20 cellular contexts compared by ENCODE assay signal in the genomic region with DNA sequence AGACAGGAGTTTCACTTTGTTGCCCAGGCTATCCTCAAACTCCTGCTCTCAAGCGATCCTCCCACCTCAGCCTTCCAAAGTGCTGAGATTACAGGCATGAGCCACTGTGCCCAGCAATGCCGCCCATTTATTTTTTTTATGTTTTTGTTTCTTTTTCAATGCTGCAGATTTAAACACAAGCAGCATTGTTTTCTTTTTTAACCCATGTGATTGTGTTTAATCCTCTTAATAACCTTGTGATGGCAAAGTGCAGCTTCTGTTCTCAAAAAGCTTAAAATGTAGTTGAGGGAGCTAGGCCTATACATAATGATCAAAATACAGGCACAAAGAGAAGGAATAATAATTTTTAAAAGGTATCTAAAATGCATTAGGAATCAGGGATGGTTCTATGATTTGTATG. TPM values are rescaled to one million over a fixed set of nuclear protein-coding genes. Genes with fewer than 3 reads are reported as not detected.
A peak's percentile ranks its signal among the peaks of the same experiment; 100 is the strongest.
DNase-seq lines count a peak whose midpoint lies in the region; ATAC-seq and TF ChIP-seq lines count a peak whose summit lies in the region.
"Had no signal": no experiment of that assay in that cellular context is flagged by ENCODE, and none has a peak within 500 bp of the region (broad histone marks: within the 10 kb centered on the region; RNA-seq: fewer than 3 reads in every experiment).

No MANE protein-coding gene starts in this region.

- H3K27me3 ChIP-seq in GM23338 (ENCODE audit: insufficient read depth) (peaks cover 24% of the 10 kb centered on the region), hepatocyte (peaks cover 7% of the 10 kb centered on the region)
- H3K27me3 ChIP-seq: BLaER1 had no signal

- no peak for DNase-seq in GM23338 (ENCODE audit: low spot score)
- peak; percentile 73 for DNase-seq in SK-MEL-5 (ENCODE audit: low read depth, low spot score)
- DNase-seq in hepatocyte (ENCODE audit: low spot score): no peak
- DNase-seq in retinal pigment epithelial cell (ENCODE audit: low read depth): peak; percentile 87
- DNase-seq in globus pallidus (ENCODE audit: low spot score): no peak
- no peak for DNase-seq in NCI-H1105 (lab: John Stamatoyannopoulos, UW)
- DNase-seq in amygdala (lab: John Stamatoyannopoulos, UW): no peak
- DNase-seq in activated T-cell treated with anti-CD3 and anti-CD28 coated beads for 4 hours: no peak
- DNase-seq: 8988T; CD4-positive, alpha-beta memory T cell; DMS79; GDM1 had no signal

- no peaks in the 10 kb centered on the region for H3K79me2 ChIP-seq in GM23338 (replicated peaks; ENCODE audit: insufficient read depth)
- no peaks in the 10 kb centered on the region for H3K79me2 ChIP-seq in hepatocyte

- no peak overlapping the region for H3K27ac ChIP-seq in GM23338 (ENCODE audit: low read depth)
- H3K27ac ChIP-seq in hepatocyte: no peak overlapping the region
- H3K27ac ChIP-seq: BLaER1 had no signal

- H3K4me3 ChIP-seq in GM23338: no peak overlapping the region
- no peak overlapping the region for H3K4me3 ChIP-seq in hepatocyte
- no peak overlapping the region for H3K4me3 ChIP-seq in retinal pigment epithelial cell (ENCODE audit: low read length)
- H3K4me3 ChIP-seq: BLaER1 had no signal

- H3K4me2 ChIP-seq in GM23338 (peak overlapping the region; percentile 13; the same call in 1 of the 2 replicates), hepatocyte (peak overlapping the region; percentile 7)
- H3K4me2 ChIP-seq: BLaER1 had no signal

- H2AFZ ChIP-seq in GM23338 (no peak overlapping the region), hepatocyte (no peak overlapping the region)

- no peak overlapping the region for H3K27ac Mint-ChIP-seq in GM23338
- H3K27ac Mint-ChIP-seq: CD14-positive monocyte; CD4-positive, alpha-beta memory T cell had no signal

- in situ Hi-C loops in SK-MEL-5 (cut with HindIII; ENCODE audit: low pct_unique_long_range_greater_than_20kb, low sequenced_read_pairs): no loop called here

- peaks cover 29% of the 10 kb centered on the region for H3K27me3 Mint-ChIP-seq in GM23338 (ENCODE audit: insufficient read depth, low read depth, poor library complexity)

- peaks cover 13% of the 10 kb centered on the region for H3K4me1 Mint-ChIP-seq in GM23338

- no peak for ATAC-seq in GM23338
- ATAC-seq: HepG2 had no signal

- no peaks in the 10 kb centered on the region for H3F3A ChIP-seq in GM23338 (replicated peaks; ENCODE audit: low read depth)

- WGBS in hepatocyte (ENCODE audit: low lambda C conversion rate, missing lambda C conversion rate): 84% methylated on average over 2 of the region's 2 CpGs

- H3K4me3 Mint-ChIP-seq in GM23338: no peak overlapping the region
- H3K4me3 Mint-ChIP-seq: CD14-positive monocyte; CD4-positive, alpha-beta memory T cell; H9 had no signal

- no peak for TF ChIP-seq CTCF in GM23338 (conservative IDR thresholded peaks at IDR 0.05; ENCODE audit: low read depth in 2 of 2)
- TF ChIP-seq CTCF in hepatocyte (IDR thresholded peaks at IDR 0.05; ENCODE audit: poor library complexity): no peak
- no peak for TF ChIP-seq CTCF in retinal pigment epithelial cell (conservative IDR thresholded peaks at IDR 0.05; ENCODE audit: low read depth, low read length)

- H3K4me1 ChIP-seq in GM23338 (ENCODE audit: insufficient read depth) (peaks cover 18% of the 10 kb centered on the region), hepatocyte (ENCODE audit: insufficient read depth) (peaks cover 3% of the 10 kb centered on the region)

- no peaks in the 10 kb centered on the region for H3K9me3 ChIP-seq in hepatocyte (ENCODE audit: low read depth)

- peaks cover 6% of the 10 kb centered on the region; the same call in 2 of the 3 replicates for H3K9me3 Mint-ChIP-seq in GM23338

- no peaks in the 10 kb centered on the region for H3K9me2 ChIP-seq in GM23338 (ENCODE audit: insufficient read depth)
- H3K9me2 ChIP-seq in hepatocyte (replicated peaks; ENCODE audit: insufficient read depth): no peaks in the 10 kb centered on the region

- H4K20me1 ChIP-seq in GM23338 (replicated peaks; ENCODE audit: insufficient read depth) (no peaks in the 10 kb centered on the region), hepatocyte (ENCODE audit: insufficient read depth, poor library complexity, severe bottlenecking) (no peaks in the 10 kb centered on the region)
- H4K20me1 ChIP-seq: BLaER1 had no signal

- H3K36me3 Mint-ChIP-seq in GM23338 (ENCODE audit: low read depth): no peaks in the 10 kb centered on the region
- H3K36me3 Mint-ChIP-seq: CD14-positive monocyte; CD4-positive, alpha-beta memory T cell had no signal

- H3K36me3 ChIP-seq in GM23338 (ENCODE audit: insufficient read depth) (no peaks in the 10 kb centered on the region), hepatocyte (replicated peaks; ENCODE audit: insufficient read depth, low read depth) (no peaks in the 10 kb centered on the region)
- H3K36me3 ChIP-seq: BLaER1 had no signal

TF ChIP-seq in GM23338, 12 proteins besides CTCF, POLR2A, EP300 and RAD21 (continues in another document):
- TF ChIP-seq EZH2phosphoT487 (IDR thresholded peaks at IDR 0.05; ENCODE audit: unreplicated experiment): no peak
- TF ChIP-seq, protein P1, sequence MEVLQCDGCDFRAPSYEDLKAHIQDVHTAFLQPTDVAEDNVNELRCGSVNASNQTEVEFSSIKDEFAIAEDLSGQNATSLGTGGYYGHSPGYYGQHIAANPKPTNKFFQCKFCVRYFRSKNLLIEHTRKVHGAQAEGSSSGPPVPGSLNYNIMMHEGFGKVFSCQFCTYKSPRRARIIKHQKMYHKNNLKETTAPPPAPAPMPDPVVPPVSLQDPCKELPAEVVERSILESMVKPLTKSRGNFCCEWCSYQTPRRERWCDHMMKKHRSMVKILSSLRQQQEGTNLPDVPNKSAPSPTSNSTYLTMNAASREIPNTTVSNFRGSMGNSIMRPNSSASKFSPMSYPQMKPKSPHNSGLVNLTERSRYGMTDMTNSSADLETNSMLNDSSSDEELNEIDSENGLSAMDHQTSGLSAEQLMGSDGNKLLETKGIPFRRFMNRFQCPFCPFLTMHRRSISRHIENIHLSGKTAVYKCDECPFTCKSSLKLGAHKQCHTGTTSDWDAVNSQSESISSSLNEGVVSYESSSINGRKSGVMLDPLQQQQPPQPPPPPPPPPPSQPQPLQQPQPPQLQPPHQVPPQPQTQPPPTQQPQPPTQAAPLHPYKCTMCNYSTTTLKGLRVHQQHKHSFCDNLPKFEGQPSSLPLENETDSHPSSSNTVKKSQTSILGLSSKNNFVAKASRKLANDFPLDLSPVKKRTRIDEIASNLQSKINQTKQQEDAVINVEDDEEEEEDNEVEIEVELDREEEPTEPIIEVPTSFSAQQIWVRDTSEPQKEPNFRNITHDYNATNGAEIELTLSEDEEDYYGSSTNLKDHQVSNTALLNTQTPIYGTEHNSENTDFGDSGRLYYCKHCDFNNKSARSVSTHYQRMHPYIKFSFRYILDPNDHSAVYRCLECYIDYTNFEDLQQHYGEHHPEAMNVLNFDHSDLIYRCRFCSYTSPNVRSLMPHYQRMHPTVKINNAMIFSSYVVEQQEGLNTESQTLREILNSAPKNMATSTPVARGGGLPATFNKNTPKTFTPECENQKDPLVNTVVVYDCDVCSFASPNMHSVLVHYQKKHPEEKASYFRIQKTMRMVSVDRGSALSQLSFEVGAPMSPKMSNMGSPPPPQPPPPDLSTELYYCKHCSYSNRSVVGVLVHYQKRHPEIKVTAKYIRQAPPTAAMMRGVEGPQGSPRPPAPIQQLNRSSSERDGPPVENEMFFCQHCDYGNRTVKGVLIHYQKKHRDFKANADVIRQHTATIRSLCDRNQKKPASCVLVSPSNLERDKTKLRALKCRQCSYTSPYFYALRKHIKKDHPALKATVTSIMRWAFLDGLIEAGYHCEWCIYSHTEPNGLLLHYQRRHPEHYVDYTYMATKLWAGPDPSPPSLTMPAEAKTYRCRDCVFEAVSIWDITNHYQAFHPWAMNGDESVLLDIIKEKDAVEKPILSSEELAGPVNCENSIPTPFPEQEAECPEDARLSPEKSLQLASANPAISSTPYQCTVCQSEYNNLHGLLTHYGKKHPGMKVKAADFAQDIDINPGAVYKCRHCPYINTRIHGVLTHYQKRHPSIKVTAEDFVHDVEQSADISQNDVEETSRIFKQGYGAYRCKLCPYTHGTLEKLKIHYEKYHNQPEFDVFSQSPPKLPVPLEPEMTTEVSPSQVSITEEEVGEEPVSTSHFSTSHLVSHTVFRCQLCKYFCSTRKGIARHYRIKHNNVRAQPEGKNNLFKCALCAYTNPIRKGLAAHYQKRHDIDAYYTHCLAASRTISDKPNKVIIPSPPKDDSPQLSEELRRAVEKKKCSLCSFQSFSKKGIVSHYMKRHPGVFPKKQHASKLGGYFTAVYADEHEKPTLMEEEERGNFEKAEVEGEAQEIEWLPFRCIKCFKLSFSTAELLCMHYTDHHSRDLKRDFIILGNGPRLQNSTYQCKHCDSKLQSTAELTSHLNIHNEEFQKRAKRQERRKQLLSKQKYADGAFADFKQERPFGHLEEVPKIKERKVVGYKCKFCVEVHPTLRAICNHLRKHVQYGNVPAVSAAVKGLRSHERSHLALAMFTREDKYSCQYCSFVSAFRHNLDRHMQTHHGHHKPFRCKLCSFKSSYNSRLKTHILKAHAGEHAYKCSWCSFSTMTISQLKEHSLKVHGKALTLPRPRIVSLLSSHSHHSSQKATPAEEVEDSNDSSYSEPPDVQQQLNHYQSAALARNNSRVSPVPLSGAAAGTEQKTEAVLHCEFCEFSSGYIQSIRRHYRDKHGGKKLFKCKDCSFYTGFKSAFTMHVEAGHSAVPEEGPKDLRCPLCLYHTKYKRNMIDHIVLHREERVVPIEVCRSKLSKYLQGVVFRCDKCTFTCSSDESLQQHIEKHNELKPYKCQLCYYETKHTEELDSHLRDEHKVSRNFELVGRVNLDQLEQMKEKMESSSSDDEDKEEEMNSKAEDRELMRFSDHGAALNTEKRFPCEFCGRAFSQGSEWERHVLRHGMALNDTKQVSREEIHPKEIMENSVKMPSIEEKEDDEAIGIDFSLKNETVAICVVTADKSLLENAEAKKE (CRISPR knock-in tag; IDR thresholded peaks at IDR 0.05): no peak
- no peak for TF ChIP-seq ZNF114 (CRISPR knock-in tag; IDR thresholded peaks at IDR 0.05)
- no peak for TF ChIP-seq EZH2 (IDR thresholded peaks at IDR 0.05; ENCODE audit: low read depth, unreplicated experiment)
- no peak for TF ChIP-seq STAT1 (IDR thresholded peaks at IDR 0.05; ENCODE audit: unreplicated experiment)

RNA-seq across cellular contexts. Expression of gene MSGN1, which starts 11.5 kb away (rescaled TPM):
- not detected in 2 replicates for total RNA-seq in GM23338 (2014; rRNA removed; shearing (Covaris generic))
- polyA plus RNA-seq in GM23338 (2016; fragmentation: Nextera tagmentation; extraction: Ambion mirVana) (not detected in 2 replicates), hepatocyte (not detected in 2 replicates)
- not detected in 2 replicates for total RNA-seq in SK-MEL-5 (2014; rRNA removed; shearing (Covaris generic))
- polyA plus RNA-seq in SK-MEL-5 (2015; cell fraction: cytosol; rRNA removed): not detected in 2 replicates
- polyA plus RNA-seq in SK-MEL-5 (2015; cell fraction: nucleus; rRNA removed): not detected in 2 replicates
- not detected in 2 replicates for total RNA-seq in hepatocyte
- total RNA-seq: A673; CD4-positive, alpha-beta memory T cell; Daoy; H1; H9; HepG2 had no signal
- polyA plus RNA-seq: AG04450; CD14-positive monocyte; CD4-positive, alpha-beta memory T cell; H1; HepG2 had no signal

RNA-seq across cellular contexts. Expression of gene KCNS3, which starts 50.7 kb away (rescaled TPM):
- 62.4 and 80.0 TPM in 2 replicates for total RNA-seq in GM23338 (2014; rRNA removed; shearing (Covaris generic))
- polyA plus RNA-seq in GM23338 (2016; fragmentation: Nextera tagmentation; extraction: Ambion mirVana) (20.6 and 23.2 TPM in 2 replicates), hepatocyte (2.7 and 4.8 TPM in 2 replicates)
- total RNA-seq in SK-MEL-5 (2014; rRNA removed; shearing (Covaris generic)): 33.2 and 35.0 TPM in 2 replicates
- 30.8 and 52.9 TPM in 2 replicates for polyA plus RNA-seq in SK-MEL-5 (2015; cell fraction: cytosol; rRNA removed)
- 14.1 and 15.8 TPM in 2 replicates for polyA plus RNA-seq in SK-MEL-5 (2015; cell fraction: nucleus; rRNA removed)
- total RNA-seq in hepatocyte: 4.8 and 5.1 TPM in 2 replicates
- total RNA-seq: CD4-positive, alpha-beta memory T cell; HepG2 had no signal
- polyA plus RNA-seq: CD14-positive monocyte; CD4-positive, alpha-beta memory T cell; HepG2 had no signal

Comparison
In these comparisons a context has a peak if more than half of its experiments do, and no peak if none do; other contexts are left out.
1. DNase-seq: peak in SK-MEL-5 (single experiment) and retinal pigment epithelial cell (single experiment); none in GM23338 (single experiment), hepatocyte (single experiment), globus pallidus (single experiment), NCI-H1105 (single experiment), amygdala (0 of 56) and activated T-cell treated with anti-CD3 and anti-CD28 coated beads for 4 hours (single experiment).